17 cellular contexts compared by ENCODE assay signal in the genomic region with DNA sequence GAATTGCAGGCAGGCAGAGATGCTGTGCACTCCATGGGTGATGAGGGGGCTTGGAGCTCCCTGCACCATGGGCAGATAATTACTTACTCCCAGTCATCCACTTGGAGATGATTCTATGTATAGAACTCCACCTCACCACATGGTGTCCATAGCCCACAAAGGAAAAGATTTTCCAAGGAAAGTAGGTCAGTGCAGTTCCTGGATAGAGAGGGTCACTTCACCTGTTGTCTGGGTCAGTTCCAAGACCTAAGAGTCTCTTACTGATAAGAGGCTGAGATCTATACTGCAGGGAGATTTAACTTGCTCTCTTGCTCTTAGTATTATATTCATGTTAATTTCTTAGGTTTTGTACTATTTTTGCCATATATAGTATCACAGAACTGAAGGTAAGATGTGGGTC.
DNase-seq lines count a peak whose midpoint lies in the region; ATAC-seq and TF ChIP-seq lines count a peak whose summit lies in the region.
"Had no signal": no experiment of that assay in that cellular context is flagged by ENCODE, and none has a peak within 500 bp of the region (broad histone marks: within the 10 kb centered on the region; RNA-seq: fewer than 3 reads in every experiment).

No MANE protein-coding gene starts in this region.

- H3K9me3 ChIP-seq in WERI-Rb-1 (ENCODE audit: severe bottlenecking) = no peaks in the 10 kb centered on the region
- H3K9me3 ChIP-seq in lower lobe of right lung = no peaks in the 10 kb centered on the region
- no peaks in the 10 kb centered on the region for H3K9me3 ChIP-seq in right cardiac atrium (ENCODE audit: control insufficient read depth, low read length)
- H3K9me3 ChIP-seq: HAP-1 had no signal

- in situ Hi-C loops in G401 (cut with HindIII; ENCODE audit: low sequenced_read_pairs) = no loop called here

- H3K4me1 ChIP-seq in lower lobe of right lung (no peaks in the 10 kb centered on the region), right cardiac atrium (ENCODE audit: control insufficient read depth, insufficient read depth, low read length) (no peaks in the 10 kb centered on the region)
- H3K4me1 ChIP-seq: HAP-1 had no signal

- ATAC-seq in lower lobe of right lung (peak; percentile 43 to 46), right cardiac atrium (no peak), HG03097 (IDR thresholded peaks at IDR 0.05; ENCODE audit: low FRiP score, unreplicated experiment) (no peak)

- H3K27me3 ChIP-seq in WERI-Rb-1 (ENCODE audit: insufficient read depth, low read depth, severe bottlenecking) (no peaks in the 10 kb centered on the region), lower lobe of right lung (ENCODE audit: low read depth) (no peaks in the 10 kb centered on the region), right cardiac atrium (ENCODE audit: control insufficient read depth, insufficient read depth) (no peaks in the 10 kb centered on the region)

- H3K27ac ChIP-seq in WERI-Rb-1 (no peak overlapping the region), lower lobe of right lung (no peak overlapping the region), right cardiac atrium (ENCODE audit: low read length) (no peak overlapping the region)

- TF ChIP-seq CTCF in WERI-Rb-1 (IDR thresholded peaks at IDR 0.05; ENCODE audit: low read depth, low read length) (no peak), lower lobe of right lung (IDR thresholded peaks at IDR 0.05) (no peak)

- H3K36me3 ChIP-seq in WERI-Rb-1 (no peaks in the 10 kb centered on the region), lower lobe of right lung (no peaks in the 10 kb centered on the region)
- H3K36me3 ChIP-seq: HAP-1 had no signal

- DNase-seq in G401 (ENCODE audit: low spot score) (peak; percentile 17), NCI-H69 (lab: John Stamatoyannopoulos, UW) (peak; percentile 49), WERI-Rb-1 (no peak), lower lobe of right lung (no peak), right cardiac atrium (no peak), germinal center (ENCODE audit: low spot score) (no peak)
- no peak for DNase-seq in activated CD4-positive, alpha-beta T cell treated with anti-CD3 and anti-CD28 coated beads, Interleukin-2, amount 50 U/mL, for 1 hour
- DNase-seq: C1 segment of cervical spinal cord; Calu3; CD4-positive, alpha-beta memory T cell; COR-L47; DMS53; DMS79 treated with DMSO at 0.1 percent for 48 hours; GOT3; HFFc6 had no signal

- H3K4me3 ChIP-seq in WERI-Rb-1 (ENCODE audit: low read depth, low read length) = peak overlapping the region; percentile 15
- no peak overlapping the region for H3K4me3 ChIP-seq in lower lobe of right lung
- H3K4me3 ChIP-seq in right cardiac atrium (ENCODE audit: low read length) = no peak overlapping the region
- H3K4me3 ChIP-seq: HAP-1 had no signal

- intact Hi-C loops in lower lobe of right lung (cut with DNase I) = no loop called here
- intact Hi-C loops in right cardiac atrium (cut with DNase I) = no loop called here

Comparison
In these comparisons a context has a peak if more than half of its experiments do, and no peak if none do; other contexts are left out.
1. DNase-seq: peak in G401 (single experiment) and NCI-H69 (single experiment); none in WERI-Rb-1 (single experiment), lower lobe of right lung (single experiment), right cardiac atrium (0 of 3), germinal center (single experiment) and activated CD4-positive, alpha-beta T cell treated with anti-CD3 and anti-CD28 coated beads, Interleukin-2, amount 50 U/mL, for 1 hour (single experiment).
2. ATAC-seq: peak in lower lobe of right lung (2 of 2); none in right cardiac atrium (0 of 2) and HG03097 (single experiment).